In the genomic region with DNA sequence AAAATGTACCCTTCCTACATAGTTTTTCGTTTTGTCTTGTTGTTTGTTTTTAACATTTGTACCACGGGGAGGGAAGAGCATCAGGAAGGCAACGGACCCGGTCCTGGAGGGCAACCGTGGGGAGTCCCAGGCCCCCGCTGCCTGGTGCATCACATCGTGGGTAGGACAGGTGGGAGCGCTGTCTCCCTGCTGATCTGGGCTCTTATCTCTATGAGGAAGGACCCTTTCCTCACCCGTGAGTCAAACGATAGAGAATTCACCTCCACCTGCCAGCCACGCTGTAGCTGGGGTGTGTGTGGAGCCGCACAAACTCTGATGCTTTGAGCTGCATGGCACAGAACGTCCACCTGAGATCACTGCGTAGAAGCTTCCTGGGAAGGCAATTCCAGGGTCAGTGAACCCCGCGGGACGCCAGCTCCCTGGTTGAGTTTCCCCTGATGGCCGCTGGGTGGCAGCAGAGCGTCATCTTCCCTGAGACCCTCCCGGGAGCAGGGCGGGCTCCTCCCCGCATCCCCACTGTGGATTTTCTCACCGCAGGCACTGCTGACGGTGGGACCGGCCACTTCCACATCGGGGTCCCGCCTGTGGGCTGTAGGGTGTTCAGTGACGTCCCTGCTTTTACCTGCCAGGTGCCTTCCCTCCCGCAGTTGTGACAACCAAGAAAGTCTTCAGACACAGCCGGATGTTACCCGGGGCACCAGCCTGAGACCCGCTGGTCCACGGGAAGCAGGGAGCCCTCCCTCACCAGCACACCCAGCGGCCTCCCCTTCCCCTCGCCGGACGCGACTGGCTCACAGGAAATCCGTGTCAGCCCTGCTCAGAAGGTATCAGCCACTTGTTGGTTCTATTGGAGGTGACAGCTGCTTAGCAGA, we compare ENCODE assay signal across 8 cellular contexts. TPM values are rescaled to one million over a fixed set of nuclear protein-coding genes. Genes with fewer than 3 reads are reported as not detected.
DNase-seq lines count a peak whose midpoint lies in the region; ATAC-seq, FAIRE-seq and TF ChIP-seq lines count a peak whose summit lies in the region.

No MANE protein-coding gene starts in this region.

- 12% methylated on average over 25 of the region's 39 CpGs for WGBS in A549 (ENCODE audit: missing lambda C conversion rate)

- peak; percentile 58 to 78 for DNase-seq in A549 (ENCODE audit: low read depth in 1 of 2, low spot score in 1 of 2)
- peak; percentile 62 for DNase-seq in GM12892 (ENCODE audit: insufficient read length)
- DNase-seq in NCI-H1105 (lab: John Stamatoyannopoulos, UW), result peak; percentile 58
- peak; percentile 59 for DNase-seq in MCF 10A (ENCODE audit: unreplicated experiment)
- DNase-seq in kidney, result peak; percentile 89
- DNase-seq in stimulated activated CD4-positive, alpha-beta T cell treated with anti-CD3 and anti-CD28 coated beads, Interleukin-1b, Interleukin-23, amount 100 ng/mL, for 4 hours (ENCODE audit: low read depth in 2 of 2), result peak; percentile 41 to 59

- peak overlapping the region; percentile 66 for H3K4me2 ChIP-seq in A549

- TF ChIP-seq CTCF in A549 (IDR thresholded peaks at IDR 0.05) (peak; percentile 80), VCaP (conservative IDR thresholded peaks at IDR 0.05) (peak; percentile 97), MCF 10A (IDR thresholded peaks at IDR 0.05; ENCODE audit: unreplicated experiment) (peak; percentile 94), kidney (IDR thresholded peaks at IDR 0.05; ENCODE audit: borderline replicate concordance, extremely low read depth, insufficient read depth) (peak; percentile 77)

- no peak overlapping the region for H3K27ac Mint-ChIP-seq in MCF 10A (ENCODE audit: low read depth, unreplicated experiment)

- H3K9me3 ChIP-seq in A549 (peaks cover 14% of the 10 kb centered on the region; the same call in 1 of the 3 replicates), kidney (ENCODE audit: control insufficient read depth in 1 of 2, low read length in 2 of 2) (no peaks in the 10 kb centered on the region)

- peaks cover 8% of the 10 kb centered on the region for H3K4me1 Mint-ChIP-seq in MCF 10A (ENCODE audit: insufficient read depth, unreplicated experiment)

- H3K9me3 Mint-ChIP-seq in MCF 10A (ENCODE audit: unreplicated experiment), result no peaks in the 10 kb centered on the region

- no peak overlapping the region for H3K4me3 Mint-ChIP-seq in MCF 10A (ENCODE audit: unreplicated experiment)

- no peak overlapping the region for H3K27ac ChIP-seq in A549
- H3K27ac ChIP-seq in VCaP, result peak overlapping the region; percentile 29; the same call in 1 of the 2 replicates
- H3K27ac ChIP-seq in kidney (ENCODE audit: low read depth in 2 of 2, low read length in 2 of 2), result no peak overlapping the region

- FAIRE-seq in A549 (lab: Jason Lieb, UNC), result no peak
- peak; percentile 68 for FAIRE-seq in GM12892 (lab: Jason Lieb, UNC)
- no peak for FAIRE-seq in kidney (lab: Jason Lieb, UNC)

- no peaks in the 10 kb centered on the region for H3K4me1 ChIP-seq in A549
- H3K4me1 ChIP-seq in kidney (ENCODE audit: control insufficient read depth in 1 of 2, insufficient read depth in 1 of 2, low read depth in 1 of 2, low read length in 2 of 2), result peaks cover 0 to 6% of the 10 kb centered on the region in 2 donors

- no TSS peak for BruUV-seq in MCF 10A (replicated peaks; lab: Mats Ljungman, UMichigan)

- TF ChIP-seq POLR2A in A549 (IDR thresholded peaks at IDR 0.05; ENCODE audit: low read length) (no peak), GM12892 (IDR thresholded peaks at IDR 0.05; ENCODE audit: low read depth, low read length) (no peak)

- POLR2A ChIA-PET in A549 (lab: Yijun Ruan, JAX) (interaction anchor here (0.5 to 0.6 kb wide), 2 partner anchors 267 to 427 kb away, joined by 3 to 6 read pairs; no protein-coding TSS in a partner anchor), MCF 10A (lab: Yijun Ruan, JAX) (interaction anchor here (0.8 to 1.0 kb wide), 2 partner anchors 9 to 19 kb away, joined by 3 to 5 read pairs; no protein-coding TSS in a partner anchor)

- TF ChIP-seq RAD21 in A549 (conservative IDR thresholded peaks at IDR 0.05 in 1 of 2, IDR thresholded peaks at IDR 0.05 in 1 of 2), result peak; percentile 81 to 85

- H3K36me3 ChIP-seq in kidney (ENCODE audit: control insufficient read depth in 1 of 2, insufficient read depth in 2 of 2, low read length in 2 of 2), result no peaks in the 10 kb centered on the region

- ATAC-seq in A549 (peak; percentile 83 to 94), HG02885 (IDR thresholded peaks at IDR 0.05; ENCODE audit: poor library complexity, unreplicated experiment) (no peak)

- H3K27me3 Mint-ChIP-seq in MCF 10A (ENCODE audit: insufficient read depth, unreplicated experiment), result no peaks in the 10 kb centered on the region

- H3K4me3 ChIP-seq in A549 (no peak overlapping the region; the same call in 2 of the 3 replicates), kidney (ENCODE audit: low read length in 2 of 2) (no peak overlapping the region)

- H3K9ac ChIP-seq in kidney (ENCODE audit: low read length in 2 of 2), result no peak overlapping the region

- intact Hi-C loops in MCF 10A (cut with micrococcal nuclease), result loop anchor here (1.0 kb wide), 1 partner anchor 267 kb away; no protein-coding TSS in a partner anchor
- intact Hi-C loops in kidney (cut with DNase I), result no loop called here

- peaks cover 4% of the 10 kb centered on the region for H3K36me3 Mint-ChIP-seq in MCF 10A (ENCODE audit: insufficient read depth, unreplicated experiment)

- CTCF ChIA-PET in A549 (lab: Yijun Ruan, JAX), result interaction anchor here (0.5 to 3.9 kb wide), 53 partner anchors 8 to 509 kb away, joined by 3 to 48 read pairs (median 3); a partner anchor contains a TSS
- CTCF ChIA-PET in MCF 10A (lab: Yijun Ruan, JAX), result interaction anchor here (0.6 to 6.4 kb wide), 44 partner anchors 10 to 1518 kb away, joined by 3 to 68 read pairs (median 4); no protein-coding TSS in a partner anchor

- TF ChIP-seq EP300 in A549 (IDR thresholded peaks at IDR 0.05), result no peak

TF ChIP-seq in A549, 52 proteins besides CTCF, POLR2A, EP300 and RAD21:
- TF ChIP-seq SMC3 (IDR thresholded peaks at IDR 0.05) (peak; percentile 68), CBX8 (IDR thresholded peaks at IDR 0.05) (no peak)

RNA-seq across cellular contexts. Expression of a gene that starts 54.7 kb away (rescaled TPM):
- polyA plus RNA-seq in A549 (2011; rRNA removed) (10.7 and 12.5 TPM in 2 replicates), A549 (2017; fragmentation: RNase III; extraction: RNeasy Plus Mini Kit Qiagen cat#74134 plus additional on column Dnase treatment) (35.1 to 39.3 TPM (median 36.7 TPM) in 3 replicates), kidney (ENCODE audit: insufficient read depth, low read depth, low replicate concordance) (23.0 TPM)
- polyA plus RNA-seq in A549 (2012; cell fraction: cytosol; rRNA removed), result 30.2 and 54.5 TPM in 2 replicates
- 44.0 and 78.8 TPM in 2 replicates for polyA plus RNA-seq in A549 (2012; cell fraction: nucleus; rRNA removed)
- polyA minus RNA-seq in A549 (2011; rRNA and poly(A)+ RNA removed), result 7.8 and 9.9 TPM in 2 replicates
- 4.0 TPM for polyA plus RNA-seq in GM12892 (2012; ENCODE audit: missing spikeins)
- total RNA-seq in MCF 10A (2022) (58.2 and 68.6 TPM in 2 replicates), kidney (31.9 TPM)
